8 cellular contexts compared by ENCODE assay signal in genomic region chr14:102140027-102140749, GRCh38. TPM values are rescaled to one million over a fixed set of nuclear protein-coding genes. Genes with fewer than 3 reads are reported as not detected.
DNase-seq lines count a peak whose midpoint lies in the region; ATAC-seq, FAIRE-seq and TF ChIP-seq lines count a peak whose summit lies in the region.

No MANE protein-coding gene starts in this region.

- TF ChIP-seq CTCF in 22Rv1 (IDR thresholded peaks at IDR 0.05) (no peak), gastrocnemius medialis (IDR thresholded peaks at IDR 0.05 in 4 of 5, conservative IDR thresholded peaks at IDR 0.05 in 1 of 5) (no peak)

- H3K36me3 ChIP-seq in SJCRH30 (no peaks in the 10 kb centered on the region), gastrocnemius medialis (no peaks in the 10 kb centered on the region)

- in situ Hi-C loops in gastrocnemius medialis (cut with MboI; ENCODE audit: low sequenced_read_pairs in 4 of 4), result loop anchor here in 2 of 4 donors (10.0 to 25.0 kb wide), 2 partner anchors 172 to 175 kb away; partner anchors contain the start of genes ZNF839 (in 2 of the 2) and MOK (in 1 of the 2)

- peak; percentile 13 for ATAC-seq in HG03039 (IDR thresholded peaks at IDR 0.05; ENCODE audit: unreplicated experiment)
- ATAC-seq in gastrocnemius medialis, result peak; percentile 50 to 51

- DNase-seq in GM18507 (ENCODE audit: extremely low spot score, insufficient read length, low read depth), result no peak
- peak; percentile 32 to 41 for DNase-seq in SJCRH30
- DNase-seq in hypothalamus (lab: John Stamatoyannopoulos, UW), result peak in 29 of 51 donors; percentile 11 to 65 (median 43)
- DNase-seq in gastrocnemius medialis, result peak in 1 of 2 donors; percentile 18
- DNase-seq in NCI-H446 treated with DMSO at 0.1 percent for 48 hours (lab: John Stamatoyannopoulos, UW), result no peak

- H3K4me1 ChIP-seq in SJCRH30 (no peaks in the 10 kb centered on the region; the same call in 1 of the 2 replicates), gastrocnemius medialis (peaks cover 20 to 25% of the 10 kb centered on the region in 2 donors)

- H3K9me3 ChIP-seq in SJCRH30 (replicated peaks) (no peaks in the 10 kb centered on the region), gastrocnemius medialis (no peaks in the 10 kb centered on the region)

- H3K27ac ChIP-seq in 22Rv1 (peak overlapping the region; percentile 79), SJCRH30 (peak overlapping the region; percentile 61), angular gyrus (ENCODE audit: low read depth, low read length) (peak overlapping the region; percentile 93), gastrocnemius medialis (peak overlapping the region; percentile 85 to 93 (median 92))

- H3K4me3 ChIP-seq in SJCRH30 (peak overlapping the region; percentile 93), gastrocnemius medialis (peak overlapping the region; percentile 63 to 99 (median 87))

- intact Hi-C loops in gastrocnemius medialis (cut with DNase I; ENCODE audit: low total_unique reads), result loop anchor here (5.0 kb wide), 1 partner anchor 177 kb away; the partner anchor contains the start of gene ZNF839

- H3K27me3 ChIP-seq in SJCRH30, result no peaks in the 10 kb centered on the region
- no peaks in the 10 kb centered on the region for H3K27me3 ChIP-seq in gastrocnemius medialis

- peak; percentile 62 for FAIRE-seq in GM18507 (lab: Jason Lieb, UNC)

- no peak for TF ChIP-seq POLR2A in gastrocnemius medialis (IDR thresholded peaks at IDR 0.05)

RNA-seq across cellular contexts. Expression of gene WDR20, which starts 0.5 kb away (rescaled TPM):
- 22.0 and 23.2 TPM in 2 replicates for total RNA-seq in SJCRH30 (2014; rRNA removed; shearing (Covaris generic))
- total RNA-seq in gastrocnemius medialis, result 10 to 100 TPM; 18.1 to 49.7 (median 21.0) TPM

RNA-seq across cellular contexts. Expression of gene HSP90AA1, which starts 53.3 kb away (rescaled TPM):
- total RNA-seq in SJCRH30 (2014; rRNA removed; shearing (Covaris generic)), result 650 and 697 TPM in 2 replicates
- total RNA-seq in gastrocnemius medialis, result 100 to 1,000 TPM; 227 to 609 (median 488) TPM

Comparison
In these comparisons a context has a peak if more than half of its experiments do, and no peak if none do; other contexts are left out.
1. DNase-seq: peak in SJCRH30 (2 of 2) and hypothalamus (29 of 51); none in GM18507 (single experiment) and NCI-H446 treated with DMSO at 0.1 percent for 48 hours (single experiment).
2. Peak in every context shown above with its lines, with median percentiles within 50 percentile points of each other: H3K27ac ChIP-seq.